18 cellular contexts compared by ENCODE assay signal in genomic region chr12:57533108-57533507, GRCh38.
"Had no signal": no experiment of that assay in that cellular context is flagged by ENCODE, and none has a peak within 500 bp of the region (broad histone marks: within the 10 kb centered on the region; RNA-seq: fewer than 3 reads in every experiment).

No MANE protein-coding gene starts in this region.

- H3K4me3 ChIP-seq: heart right ventricle, psoas muscle, sigmoid colon, skin epidermis, suprapubic skin, thyroid gland, upper lobe of left lung, uterus had no signal

- H3K36me3 ChIP-seq: uterus had no signal

- H3K27me3 Mint-ChIP-seq: naive B cell had no signal

- H3K9me3 ChIP-seq: heart right ventricle, psoas muscle, sigmoid colon, suprapubic skin, thyroid gland, upper lobe of left lung, uterus had no signal

- H3K27ac ChIP-seq: heart right ventricle, psoas muscle, sigmoid colon, skin epidermis, suprapubic skin, thyroid gland, upper lobe of left lung, uterus had no signal

- H3K4me3 Mint-ChIP-seq: nephron had no signal

- ATAC-seq: esophagus mucosa, heart right ventricle, psoas muscle had no signal

- H3K27ac Mint-ChIP-seq: nephron had no signal

- H3K27me3 ChIP-seq: heart right ventricle, sigmoid colon, suprapubic skin, thyroid gland, upper lobe of left lung, uterus had no signal

- H3K4me1 ChIP-seq: psoas muscle, sigmoid colon, suprapubic skin, uterus had no signal

- DNase-seq: effector memory CD4-positive, alpha-beta T cell; heart right ventricle; hypothalamus; kidney glomerular epithelial cell; mesendoderm; naive B cell; psoas muscle; sigmoid colon; stimulated activated CD4-positive, alpha-beta T cell treated with anti-CD3 and anti-CD28 coated beads, Interleukin-2, amount 100 ng/mL, for 24 hours; stimulated activated CD4-positive, alpha-beta T cell treated with anti-CD3 and anti-CD28 coated beads, Interleukin-4, amount 100 ng/mL, for 4 hours; stimulated activated naive CD4-positive, alpha-beta T cell treated with Interleukin-2 at 50 U/mL for 16 hours; thyroid gland; upper lobe of left lung; uterus had no signal

- H3K4me1 Mint-ChIP-seq: nephron had no signal
